27 cellular contexts compared by ENCODE assay signal in the genomic region with DNA sequence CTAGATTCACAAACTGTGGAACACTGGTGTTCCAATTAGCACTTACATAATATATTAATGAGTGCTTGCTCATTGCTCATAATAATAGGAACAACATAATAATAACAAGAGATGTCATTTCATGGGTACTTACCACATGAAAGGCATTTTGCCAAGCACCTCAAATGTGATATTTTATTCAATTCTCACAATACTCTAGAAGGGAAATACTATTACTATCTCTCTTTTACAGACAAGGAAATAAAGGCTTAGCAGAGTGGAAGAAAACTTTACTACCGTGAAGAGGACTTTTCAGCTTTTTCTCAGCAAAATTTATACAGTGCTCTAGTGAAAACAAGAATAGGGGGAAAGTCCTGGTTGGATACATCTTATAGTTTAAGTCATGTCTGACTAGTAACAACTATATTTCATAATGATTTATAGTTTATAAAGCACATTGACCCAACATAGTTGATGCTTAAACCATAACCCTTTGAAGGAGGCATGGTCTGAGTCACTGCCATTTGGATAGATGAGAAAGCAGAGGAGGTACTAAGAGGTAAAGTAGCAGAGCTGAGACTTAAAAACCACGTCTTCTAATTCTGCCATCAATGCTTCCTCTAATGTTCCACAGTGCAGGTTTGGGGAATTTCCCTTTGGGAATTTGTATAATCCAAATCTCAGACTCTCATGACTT.
"Had no signal": no experiment of that assay in that cellular context is flagged by ENCODE, and none has a peak within 500 bp of the region (broad histone marks: within the 10 kb centered on the region; RNA-seq: fewer than 3 reads in every experiment).

No MANE protein-coding gene starts in this region.

- H3K4me3 Mint-ChIP-seq: mesothelial cell of epicardium; naive B cell; natural killer cell treated with Interleukin-12 subunit alpha and Interleukin-12 subunit beta and Interleukin-15 and Interleukin-18, amount 100 ng/mL, for 72 hours; neural crest cell had no signal

- H3K9me3 ChIP-seq: gastrocnemius medialis, mucosa of descending colon, neutrophil, pancreas, right lobe of liver, upper lobe of right lung had no signal

- H3K79me2 ChIP-seq: hepatocyte had no signal

- H3K4me2 ChIP-seq: hepatocyte, smooth muscle cell had no signal

- H3K36me3 Mint-ChIP-seq: natural killer cell treated with Interleukin-12 subunit alpha and Interleukin-12 subunit beta and Interleukin-15 and Interleukin-18, amount 100 ng/mL, for 72 hours had no signal

- H3K4me1 Mint-ChIP-seq: mesothelial cell of epicardium, naive B cell, neural crest cell had no signal

- ATAC-seq: gastrocnemius medialis; heart left ventricle; left cardiac atrium; left lung; mucosa of descending colon; natural killer cell treated with Interleukin-12 subunit alpha and Interleukin-12 subunit beta and Interleukin-15 and Interleukin-18, amount 100 ng/mL, for 72 hours; pancreas; right lobe of liver; upper lobe of right lung had no signal

- H3K36me3 ChIP-seq: gastrocnemius medialis, heart left ventricle, left lung, neutrophil, pancreas, right lobe of liver, transverse colon, upper lobe of right lung, uterus had no signal

- H3K4me3 ChIP-seq: dorsolateral prefrontal cortex, gastrocnemius medialis, heart left ventricle, hepatocyte, left lung, mucosa of descending colon, pancreas, right lobe of liver, smooth muscle cell, transverse colon, upper lobe of right lung, uterus had no signal

- FAIRE-seq: colon, kidney, pancreas had no signal

- H2AFZ ChIP-seq: hepatocyte had no signal

- H3K4me1 ChIP-seq: gastrocnemius medialis, heart left ventricle, left lung, pancreas, right lobe of liver, transverse colon, upper lobe of right lung, uterus had no signal

- H3K27ac Mint-ChIP-seq: mesothelial cell of epicardium; naive B cell; natural killer cell treated with Interleukin-12 subunit alpha and Interleukin-12 subunit beta and Interleukin-15 and Interleukin-18, amount 100 ng/mL, for 72 hours had no signal

- H3K27ac ChIP-seq: dorsolateral prefrontal cortex, gastrocnemius medialis, hepatocyte, left lung, neutrophil, pancreas, right lobe of liver, upper lobe of right lung, uterus had no signal

- DNase-seq: dorsolateral prefrontal cortex; effector CD4-positive, alpha-beta T cell; gastrocnemius medialis; heart left ventricle; kidney; left cardiac atrium; left lung; mesenchymal stem cell; mucosa of descending colon; naive B cell; pancreas; right lobe of liver; stimulated activated CD4-positive, alpha-beta T cell treated with anti-CD3 and anti-CD28 coated beads, Interleukin-12 subunit alpha, Interleukin-12 subunit beta, amount 100 ng/mL, for 4 hours; stimulated activated CD4-positive, alpha-beta T cell treated with anti-CD3 and anti-CD28 coated beads, Interleukin-1b, Interleukin-23, amount 100 ng/mL, for 48 hours; stimulated activated CD4-positive, alpha-beta T cell treated with anti-CD3 and anti-CD28 coated beads, Interleukin-4, amount 100 ng/mL, for 1 hour; stimulated activated CD8-positive, alpha-beta memory T cell treated with anti-CD3 and anti-CD28 coated beads, Interleukin-4, amount 100 ng/mL, for 48 hours; stimulated activated naive CD4-positive, alpha-beta T cell treated with Interleukin-2 at 50 U/mL for 16 hours; transverse colon; upper lobe of right lung; uterus had no signal

- H3K27me3 ChIP-seq: gastrocnemius medialis, hepatocyte, left lung, neutrophil, pancreas, right lobe of liver, upper lobe of right lung had no signal
